In genomic region chr5:97986069-97986468, GRCh38 we compare ENCODE assay signal across 16 cellular contexts.
DNase-seq lines count a peak whose midpoint lies in the region; ATAC-seq and TF ChIP-seq lines count a peak whose summit lies in the region.
"Had no signal": no experiment of that assay in that cellular context is flagged by ENCODE, and none has a peak within 500 bp of the region (broad histone marks: within the 10 kb centered on the region; RNA-seq: fewer than 3 reads in every experiment).

No MANE protein-coding gene starts in this region.

- 62% methylated on average over 4 of the region's 4 CpGs for WGBS in right cardiac atrium

- ATAC-seq in right cardiac atrium (no peak), GM19397 (IDR thresholded peaks at IDR 0.05; ENCODE audit: unreplicated experiment) (no peak)
- ATAC-seq: mucosa of descending colon had no signal

- no peaks in the 10 kb centered on the region for H3K4me1 ChIP-seq in left ventricle myocardium inferior
- H3K4me1 ChIP-seq in right cardiac atrium (ENCODE audit: control insufficient read depth, insufficient read depth, low read length): no peaks in the 10 kb centered on the region
- H3K4me1 ChIP-seq: tibial artery had no signal

- H3K9me3 ChIP-seq in left ventricle myocardium inferior (replicated peaks) (no peaks in the 10 kb centered on the region), right cardiac atrium (ENCODE audit: control insufficient read depth, low read length) (no peaks in the 10 kb centered on the region), WERI-Rb-1 (ENCODE audit: severe bottlenecking) (no peaks in the 10 kb centered on the region)
- H3K9me3 ChIP-seq: mucosa of descending colon, tibial artery had no signal

- H3K27me3 ChIP-seq in left ventricle myocardium inferior (ENCODE audit: low read depth): no peaks in the 10 kb centered on the region
- H3K27me3 ChIP-seq in right cardiac atrium (ENCODE audit: control insufficient read depth, insufficient read depth): peaks cover 4% of the 10 kb centered on the region
- H3K27me3 ChIP-seq in WERI-Rb-1 (ENCODE audit: insufficient read depth, low read depth, severe bottlenecking): no peaks in the 10 kb centered on the region
- H3K27me3 ChIP-seq: tibial artery had no signal

- DNase-seq in left ventricle myocardium inferior: no peak
- no peak for DNase-seq in right cardiac atrium
- no peak for DNase-seq in WERI-Rb-1
- DNase-seq in glomerular visceral epithelial cell (ENCODE audit: extremely low spot score): peak; percentile 33
- no peak for DNase-seq in stimulated activated naive CD4-positive, alpha-beta T cell treated with Interleukin-2 at 50 U/mL for 16 hours (lab: John Stamatoyannopoulos, UW)
- DNase-seq in NCI-H526 (lab: John Stamatoyannopoulos, UW): no peak
- no peak for DNase-seq in NCI-H510A (lab: John Stamatoyannopoulos, UW)
- DNase-seq: activated T-cell treated with anti-CD3 and anti-CD28 coated beads for 4 hours; effector memory CD4-positive, alpha-beta T cell; GDM1; mucosa of descending colon; NCI-H526 treated with DMSO at 0.1 percent for 48 hours; retina; SIG-M5; tibial artery had no signal

- H3K4me3 ChIP-seq in left ventricle myocardium inferior (no peak overlapping the region), right cardiac atrium (ENCODE audit: low read length) (no peak overlapping the region), WERI-Rb-1 (ENCODE audit: low read depth, low read length) (no peak overlapping the region)
- H3K4me3 ChIP-seq: mucosa of descending colon, tibial artery had no signal

- intact Hi-C loops in left ventricle myocardium inferior (cut with micrococcal nuclease) (no loop called here), right cardiac atrium (cut with DNase I) (no loop called here)

- TF ChIP-seq CTCF in left ventricle myocardium inferior (IDR thresholded peaks at IDR 0.05; ENCODE audit: borderline replicate concordance): peak; percentile 32
- 0 out of 2 replicates have a peak, but pooled peaks have one; percentile 4 for TF ChIP-seq CTCF in WERI-Rb-1 (IDR thresholded peaks at IDR 0.05; ENCODE audit: low read depth, low read length)

- no peak overlapping the region for H3K27ac ChIP-seq in left ventricle myocardium inferior (replicated peaks)
- H3K27ac ChIP-seq in right cardiac atrium (ENCODE audit: low read length): no peak overlapping the region
- no peak overlapping the region for H3K27ac ChIP-seq in WERI-Rb-1
- H3K27ac ChIP-seq: tibial artery had no signal

- H3K36me3 ChIP-seq in left ventricle myocardium inferior (no peaks in the 10 kb centered on the region), WERI-Rb-1 (no peaks in the 10 kb centered on the region)
- H3K36me3 ChIP-seq: tibial artery had no signal
